In genomic region chr17:19646788-19647696, GRCh38 we compare ENCODE assay signal across 8 cellular contexts. TPM values are rescaled to one million over a fixed set of nuclear protein-coding genes. Genes with fewer than 3 reads are reported as not detected.
DNase-seq lines count a peak whose midpoint lies in the region; ATAC-seq and TF ChIP-seq lines count a peak whose summit lies in the region.

No MANE protein-coding gene starts in this region.

- peaks cover 3% of the 10 kb centered on the region for H3K36me3 Mint-ChIP-seq in endothelial cell (ENCODE audit: low read depth, unreplicated experiment)
- peaks cover 11% of the 10 kb centered on the region for H3K36me3 Mint-ChIP-seq in neural progenitor cell

- H3K27me3 Mint-ChIP-seq in endothelial cell (ENCODE audit: unreplicated experiment) = peaks cover 11% of the 10 kb centered on the region
- peaks cover 9% of the 10 kb centered on the region for H3K27me3 Mint-ChIP-seq in neural progenitor cell (ENCODE audit: insufficient read depth, low read depth)

- H3K9ac ChIP-seq in neural progenitor cell = no peak overlapping the region

- H3K27ac ChIP-seq in neural progenitor cell = no peak overlapping the region

- H3K9me3 Mint-ChIP-seq in endothelial cell (ENCODE audit: unreplicated experiment) = no peaks in the 10 kb centered on the region
- H3K9me3 Mint-ChIP-seq in neural progenitor cell = no peaks in the 10 kb centered on the region

- peaks cover 32% of the 10 kb centered on the region for H3K79me2 ChIP-seq in neural progenitor cell (ENCODE audit: low read depth)

- peak overlapping the region; percentile 94 for H3K4me2 ChIP-seq in neural progenitor cell

- H3K27me3 ChIP-seq in neural progenitor cell = no peaks in the 10 kb centered on the region

- no peaks in the 10 kb centered on the region for H3K9me3 ChIP-seq in neural progenitor cell (ENCODE audit: low read depth)

- H3K36me3 ChIP-seq in neural progenitor cell = no peaks in the 10 kb centered on the region

- H3K4me1 Mint-ChIP-seq in endothelial cell (ENCODE audit: unreplicated experiment) (peaks cover 16% of the 10 kb centered on the region), neural progenitor cell (peaks cover 46% of the 10 kb centered on the region)

- ATAC-seq in GM18520 (IDR thresholded peaks at IDR 0.05; ENCODE audit: unreplicated experiment) = no peak

- no peak overlapping the region for H2AFZ ChIP-seq in neural progenitor cell (replicated peaks)

- H3K4me1 ChIP-seq in neural progenitor cell = peaks cover 32% of the 10 kb centered on the region

- DNase-seq in NCI-H2107 treated with DMSO at 0.1 percent for 48 hours (lab: John Stamatoyannopoulos, UW; ENCODE audit: unreplicated experiment) = peak; percentile 2
- no peak for DNase-seq in NCI-H2107 (lab: John Stamatoyannopoulos, UW)
- DNase-seq in RPMI7951 (ENCODE audit: low read depth) = peak; percentile 56
- no peak for DNase-seq in endothelial cell (ENCODE audit: low spot score)
- peak; percentile 21 for DNase-seq in neural progenitor cell (ENCODE audit: low spot score)
- DNase-seq in NCI-H187 (lab: John Stamatoyannopoulos, UW) = no peak
- no peak for DNase-seq in retina

- H3K4me3 Mint-ChIP-seq in endothelial cell (ENCODE audit: unreplicated experiment) = peak overlapping the region; percentile 93
- peak overlapping the region; percentile 90 for H3K4me3 Mint-ChIP-seq in neural progenitor cell

- peak overlapping the region; percentile 79 for H3K4me3 ChIP-seq in neural progenitor cell

- H4K20me1 ChIP-seq in neural progenitor cell (ENCODE audit: low read depth) = peaks cover 4% of the 10 kb centered on the region

- TF ChIP-seq CTCF in endothelial cell (IDR thresholded peaks at IDR 0.05; ENCODE audit: unreplicated experiment) = no peak
- no peak for TF ChIP-seq CTCF in neural progenitor cell (IDR thresholded peaks at IDR 0.05)

- H3F3A ChIP-seq in neural progenitor cell (ENCODE audit: low read depth) = peaks cover 34% of the 10 kb centered on the region

- H3K27ac Mint-ChIP-seq in endothelial cell (ENCODE audit: unreplicated experiment) (peak overlapping the region; percentile 89), neural progenitor cell (peak overlapping the region; percentile 96)

RNA-seq across cellular contexts. Expression of gene ALDH3A2, which starts 1.5 kb away (rescaled TPM):
- total RNA-seq in RPMI7951 (2014; rRNA removed; shearing (Covaris generic)) = 44.2 and 68.1 TPM in 2 replicates
- total RNA-seq in endothelial cell (ENCODE audit: unreplicated experiment) (21.0 TPM), neural progenitor cell (ENCODE audit: low replicate concordance) (126 and 138 TPM in 2 replicates)

Comparison
In these comparisons a context has a peak if more than half of its experiments do, and no peak if none do; other contexts are left out.
1. DNase-seq: peak in NCI-H2107 treated with DMSO at 0.1 percent for 48 hours (single experiment), RPMI7951 (single experiment) and neural progenitor cell (single experiment); none in NCI-H2107 (single experiment), endothelial cell (single experiment), NCI-H187 (0 of 2) and retina (single experiment).